8 cellular contexts compared by ENCODE assay signal in genomic region chr12:32108829-32109228, GRCh38. TPM values are rescaled to one million over a fixed set of nuclear protein-coding genes. Genes with fewer than 3 reads are reported as not detected.
A peak's percentile ranks its signal among the peaks of the same experiment; 100 is the strongest.
DNase-seq lines count a peak whose midpoint lies in the region; ATAC-seq and TF ChIP-seq lines count a peak whose summit lies in the region.
"Had no signal": no experiment of that assay in that cellular context is flagged by ENCODE, and none has a peak within 500 bp of the region (broad histone marks: within the 10 kb centered on the region; RNA-seq: fewer than 3 reads in every experiment).

No MANE protein-coding gene starts in this region.

- no peak for TF ChIP-seq EP300 in stomach (IDR thresholded peaks at IDR 0.05)

- H3K4me1 ChIP-seq in stomach (peaks cover 12 to 37% (median 26%) of the 10 kb centered on the region in 4 donors), aorta (ENCODE audit: control insufficient read depth in 1 of 2, insufficient read depth in 2 of 2, low read length in 2 of 2) (peaks cover 0 to 1% of the 10 kb centered on the region in 2 donors)

- in situ Hi-C loops in GM13977 (cut with MboI; ENCODE audit: low pct_unique_long_range_greater_than_20kb, low sequenced_read_pairs, unreplicated experiment): loop anchor here (25.0 kb wide), 1 partner anchor 178 kb away; no protein-coding TSS in a partner anchor

- intact Hi-C loops in stomach (cut with DNase I; ENCODE audit: low total_unique reads): no loop called here
- intact Hi-C loops in aorta (cut with DNase I): loop anchor here in 1 of 2 donors (5.0 kb wide), 1 partner anchor 452 kb away; the partner anchor contains the start of gene ETFBKMT

- no peaks in the 10 kb centered on the region for H3K9me3 Mint-ChIP-seq in central memory CD8-positive, alpha-beta T cell
- H3K9me3 Mint-ChIP-seq in neural crest cell: no peaks in the 10 kb centered on the region

- no peak for TF ChIP-seq CTCF in GM12864 (IDR thresholded peaks at IDR 0.05; ENCODE audit: low read depth, low read length, missing control alignments)
- TF ChIP-seq CTCF in NB4 (IDR thresholded peaks at IDR 0.05; ENCODE audit: low read depth, low read length): no peak
- no peak for TF ChIP-seq CTCF in neural crest cell (conservative IDR thresholded peaks at IDR 0.05)
- no peak for TF ChIP-seq CTCF in stomach (IDR thresholded peaks at IDR 0.05)
- no peak for TF ChIP-seq CTCF in GM13977 (IDR thresholded peaks at IDR 0.05; ENCODE audit: extremely low read depth, insufficient read depth, missing control alignments)

- ATAC-seq in central memory CD8-positive, alpha-beta T cell (replicated peaks; ENCODE audit: extremely low read depth, poor library complexity, severe bottlenecking): no peak
- ATAC-seq in aorta (ENCODE audit: low FRiP score): no peak
- ATAC-seq: Right ventricle myocardium inferior had no signal

- H3K36me3 ChIP-seq in stomach (peaks cover 0 to 4% (median 0%) of the 10 kb centered on the region in 4 donors), aorta (ENCODE audit: control insufficient read depth in 1 of 2, insufficient read depth in 2 of 2, low read length in 1 of 2) (no peaks in the 10 kb centered on the region)

- peak overlapping the region; percentile 89 for H3K4me3 Mint-ChIP-seq in central memory CD8-positive, alpha-beta T cell
- H3K4me3 Mint-ChIP-seq in neural crest cell: peak overlapping the region; percentile 98

- H3K27ac ChIP-seq in stomach: no peak overlapping the region
- no peak overlapping the region for H3K27ac ChIP-seq in aorta (ENCODE audit: low read depth in 1 of 2, low read length in 2 of 2)

- peaks cover 5% of the 10 kb centered on the region for H3K36me3 Mint-ChIP-seq in central memory CD8-positive, alpha-beta T cell (ENCODE audit: insufficient read depth)
- peaks cover 6% of the 10 kb centered on the region for H3K36me3 Mint-ChIP-seq in neural crest cell (ENCODE audit: low read depth)

- TF ChIP-seq POLR2A in NB4 (IDR thresholded peaks at IDR 0.05; ENCODE audit: extremely low read depth, insufficient read length): no peak
- TF ChIP-seq POLR2A in stomach (IDR thresholded peaks at IDR 0.05): no peak

- H3K9me3 ChIP-seq in stomach (no peaks in the 10 kb centered on the region), aorta (ENCODE audit: control insufficient read depth, low read length) (no peaks in the 10 kb centered on the region)

- peaks cover 36% of the 10 kb centered on the region for H3K4me1 Mint-ChIP-seq in central memory CD8-positive, alpha-beta T cell
- H3K4me1 Mint-ChIP-seq in neural crest cell: peaks cover 46% of the 10 kb centered on the region

- H3K4me3 ChIP-seq in GM12864 (ENCODE audit: low read depth, low read length) (peak overlapping the region; percentile 39), NB4 (ENCODE audit: low read depth, low read length) (peak overlapping the region; percentile 2), stomach (peak overlapping the region in 1 of 4 donors; percentile 97), aorta (ENCODE audit: low read length in 2 of 2) (no peak overlapping the region)

- H3K27ac Mint-ChIP-seq in central memory CD8-positive, alpha-beta T cell (ENCODE audit: low read depth): no peak overlapping the region
- no peak overlapping the region for H3K27ac Mint-ChIP-seq in neural crest cell (ENCODE audit: unreplicated experiment)

- H3K27me3 ChIP-seq in stomach (no peaks in the 10 kb centered on the region), aorta (ENCODE audit: control insufficient read depth in 1 of 2, insufficient read depth in 2 of 2, low read length in 1 of 2) (no peaks in the 10 kb centered on the region)

- H3K27me3 Mint-ChIP-seq in central memory CD8-positive, alpha-beta T cell: no peaks in the 10 kb centered on the region
- no peaks in the 10 kb centered on the region for H3K27me3 Mint-ChIP-seq in neural crest cell (ENCODE audit: low read depth)

- DNase-seq in GM12864 (ENCODE audit: low read depth) (no peak), NB4 (ENCODE audit: low read depth) (no peak), neural crest cell (ENCODE audit: low read depth, low spot score) (no peak), stomach (no peak), aorta (no peak), GM13977 (ENCODE audit: low spot score) (no peak)
- DNase-seq in central memory CD8-positive, alpha-beta T cell (ENCODE audit: low spot score in 2 of 2): no peak

RNA-seq across cellular contexts. Expression of gene BICD1, which starts 2.2 kb away (rescaled TPM):
- total RNA-seq in neural crest cell (49.1 and 49.5 TPM in 2 replicates), stomach (10 to 100 TPM in 1 of 5 donors, 1 to 10 TPM in 4; 1.7 to 17.3 (median 2.7) TPM), aorta (10 to 100 TPM; 42.1 to 42.6 TPM)
- polyA plus RNA-seq in stomach (1 to 10 TPM; 1.6 to 1.8 (median 1.7) TPM), aorta (1 to 10 TPM; 3.0 to 8.4 TPM)

Comparison
In these comparisons a context has a peak if more than half of its experiments do, and no peak if none do; other contexts are left out.
1. H3K4me3 ChIP-seq: peak in GM12864 (single experiment) and NB4 (single experiment); none in aorta (0 of 2).